8 cellular contexts compared by ENCODE assay signal in the genomic region with DNA sequence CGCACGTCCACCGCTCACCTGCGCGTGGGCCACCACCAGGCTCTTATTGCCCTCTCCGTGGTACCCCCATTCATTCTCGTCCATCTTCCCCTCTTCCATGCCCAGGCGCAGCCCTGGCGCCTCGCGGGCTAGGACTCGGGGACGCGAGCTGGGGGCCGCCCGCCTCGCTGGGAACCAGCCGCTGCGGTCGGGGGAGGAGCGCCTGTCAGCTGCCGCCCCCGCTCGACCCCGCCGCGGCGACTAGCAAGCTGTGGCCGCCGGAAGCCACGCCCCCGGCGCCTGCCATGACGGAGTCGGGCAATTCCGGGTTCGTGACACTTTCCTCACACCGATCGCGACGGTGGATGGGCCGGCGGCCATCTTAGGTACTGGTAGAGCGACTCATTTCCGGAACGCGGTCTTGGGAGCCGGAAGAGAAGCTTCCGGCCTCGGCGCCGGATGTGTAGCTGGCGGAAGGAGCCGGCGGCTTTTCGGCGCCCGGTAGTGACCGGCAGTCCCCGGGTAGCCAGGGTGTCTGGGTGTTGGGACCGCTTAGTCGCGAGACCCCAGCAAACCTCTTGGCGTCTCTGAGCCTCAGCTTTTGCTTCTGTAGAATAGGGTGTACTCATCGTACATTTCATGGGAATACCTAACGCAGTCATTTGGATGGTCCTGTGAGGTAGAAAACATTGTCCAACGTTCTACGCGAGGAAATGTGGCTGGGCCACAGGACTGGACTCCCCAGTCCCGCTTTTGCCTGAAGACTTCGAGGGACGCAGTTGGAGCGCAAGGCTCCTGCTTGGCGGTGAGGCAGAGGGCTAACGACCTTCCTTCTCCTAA. TPM values are rescaled to one million over a fixed set of nuclear protein-coding genes. Genes with fewer than 3 reads are reported as not detected.
DNase-seq lines count a peak whose midpoint lies in the region; ATAC-seq and TF ChIP-seq lines count a peak whose summit lies in the region.

A gene with protein sequence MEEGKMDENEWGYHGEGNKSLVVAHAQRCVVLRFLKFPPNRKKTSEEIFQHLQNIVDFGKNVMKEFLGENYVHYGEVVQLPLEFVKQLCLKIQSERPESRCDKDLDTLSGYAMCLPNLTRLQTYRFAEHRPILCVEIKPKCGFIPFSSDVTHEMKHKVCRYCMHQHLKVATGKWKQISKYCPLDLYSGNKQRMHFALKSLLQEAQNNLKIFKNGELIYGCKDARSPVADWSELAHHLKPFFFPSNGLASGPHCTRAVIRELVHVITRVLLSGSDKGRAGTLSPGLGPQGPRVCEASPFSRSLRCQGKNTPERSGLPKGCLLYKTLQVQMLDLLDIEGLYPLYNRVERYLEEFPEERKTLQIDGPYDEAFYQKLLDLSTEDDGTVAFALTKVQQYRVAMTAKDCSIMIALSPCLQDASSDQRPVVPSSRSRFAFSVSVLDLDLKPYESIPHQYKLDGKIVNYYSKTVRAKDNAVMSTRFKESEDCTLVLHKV (minus strand): TSS at position 242 of the 819 bp plus-strand sequence. CDS start 143 bp downstream, at position 99.

- H3K4me1 Mint-ChIP-seq in central memory CD8-positive, alpha-beta T cell: peaks cover 34% of the 10 kb centered on the region

- no peaks in the 10 kb centered on the region for H3K9me3 ChIP-seq in spleen

- peaks cover 14 to 64% (median 42%) of the 10 kb centered on the region in 6 donors for H3K4me1 ChIP-seq in spleen

- H3K27ac ChIP-seq in spleen: peak within 1 kb of the TSS; percentile 79 to 96 (median 94)

- H3K27me3 ChIP-seq in spleen (replicated peaks in 1 of 7): no peaks in the 10 kb centered on the region

- peaks cover 10% of the 10 kb centered on the region for H3K36me3 Mint-ChIP-seq in central memory CD8-positive, alpha-beta T cell (ENCODE audit: insufficient read depth)

- H3K36me3 ChIP-seq in spleen: peaks cover 0 to 21% (median 10%) of the 10 kb centered on the region in 6 donors

- intact Hi-C loops in spleen (cut with DNase I; ENCODE audit: low total_unique reads): no loop called here

- peak; percentile 97 for ATAC-seq in GM19043 (IDR thresholded peaks at IDR 0.05; ENCODE audit: low read depth, unreplicated experiment)
- peak; percentile 94 for ATAC-seq in HG03354 (IDR thresholded peaks at IDR 0.05; ENCODE audit: poor library complexity, severe bottlenecking, unreplicated experiment)
- peak; percentile 96 for ATAC-seq in activated CD4-positive, CD25-positive, alpha-beta regulatory T cell treated with anti-CD3 and anti-CD28 coated beads, Interleukin-2, amount 50 U/mL, for 24 hours
- ATAC-seq in central memory CD8-positive, alpha-beta T cell (replicated peaks; ENCODE audit: extremely low read depth, poor library complexity, severe bottlenecking): peak; percentile 96

- H3K27ac Mint-ChIP-seq in central memory CD8-positive, alpha-beta T cell (ENCODE audit: low read depth): peak within 1 kb of the TSS; percentile 95

- peak within 1 kb of the TSS; percentile 80 to 98 (median 92) for H3K4me3 ChIP-seq in spleen

- DNase-seq in AG20443 (ENCODE audit: low spot score): peak; percentile 98
- DNase-seq in NCI-H446 (lab: John Stamatoyannopoulos, UW): peak; percentile 89 to 96
- DNase-seq in central memory CD8-positive, alpha-beta T cell (ENCODE audit: low spot score in 2 of 2): peak; percentile 90 to 95
- peak; percentile 99 for DNase-seq in inferior parietal cortex (ENCODE audit: extremely low spot score)
- DNase-seq in spleen: peak; percentile 99

- no peaks in the 10 kb centered on the region for H3K9me3 Mint-ChIP-seq in central memory CD8-positive, alpha-beta T cell

- TF ChIP-seq POLR2A in spleen (IDR thresholded peaks at IDR 0.05): peak; percentile 11 to 50 (median 48)

- H3K27me3 Mint-ChIP-seq in central memory CD8-positive, alpha-beta T cell: no peaks in the 10 kb centered on the region

- H3K4me3 Mint-ChIP-seq in central memory CD8-positive, alpha-beta T cell: peak within 1 kb of the TSS; percentile 89

- TF ChIP-seq CTCF in spleen (IDR thresholded peaks at IDR 0.05 in 8 of 11, conservative IDR thresholded peaks at IDR 0.05 in 3 of 11): peak in 6 of 11 experiments; percentile 16 to 40 (median 26)

- WGBS in spleen, 5 donors: 0 to 1% (median 0%) methylated on average over 22 to 75 of the region's 75 CpGs

RNA-seq across cellular contexts. Expression of the gene that starts here (rescaled TPM):
- total RNA-seq in spleen: 10 to 100 TPM in 6 of 7 donors, 1 to 10 TPM in 1; 10.0 to 14.6 (median 12.1) TPM
- 1 to 10 TPM; 6.1 to 7.9 (median 6.4) TPM for polyA plus RNA-seq in spleen

Comparison
In these comparisons a context has a peak if more than half of its experiments do, and no peak if none do; other contexts are left out.
1. Peak in every context shown above with its lines: DNase-seq, ATAC-seq, H3K4me3 ChIP-seq and H3K27ac ChIP-seq.